Comparison of ENCODE assay signal across 32 cellular contexts in genomic region chr20:59000326-59000725, GRCh38. TPM values are rescaled to one million over a fixed set of nuclear protein-coding genes. Genes with fewer than 3 reads are reported as not detected.
"Had no signal": no experiment of that assay in that cellular context is flagged by ENCODE, and none has a peak within 500 bp of the region (broad histone marks: within the 10 kb centered on the region; RNA-seq: fewer than 3 reads in every experiment).

No MANE protein-coding gene starts in this region.

- H3K36me3 Mint-ChIP-seq: natural killer cell had no signal

- H3K27me3 Mint-ChIP-seq: stimulated activated naive CD8-positive, alpha-beta T cell treated with anti-CD3 and anti-CD28 coated beads, Interleukin-15, amount 100 ng/mL, for 72 hours had no signal

- H3K9me3 Mint-ChIP-seq: natural killer cell; neural crest cell; stimulated activated naive CD8-positive, alpha-beta T cell treated with anti-CD3 and anti-CD28 coated beads, Interleukin-15, amount 100 ng/mL, for 72 hours had no signal

- H3K4me3 ChIP-seq: colonic mucosa, esophagus muscularis mucosa, gastroesophageal sphincter, heart right ventricle, left ventricle myocardium inferior, lower lobe of right lung, psoas muscle, skin epidermis, spleen, suprapubic skin, transverse colon, vagina had no signal

- H3K4me3 Mint-ChIP-seq: natural killer cell; neural crest cell; stimulated activated naive CD8-positive, alpha-beta T cell treated with anti-CD3 and anti-CD28 coated beads, Interleukin-15, amount 100 ng/mL, for 72 hours had no signal

- H3K27ac Mint-ChIP-seq: natural killer cell; stimulated activated naive CD8-positive, alpha-beta T cell treated with anti-CD3 and anti-CD28 coated beads, Interleukin-15, amount 100 ng/mL, for 72 hours had no signal

- H3K27ac ChIP-seq: colonic mucosa, esophagus muscularis mucosa, foreskin keratinocyte, gastroesophageal sphincter, heart right ventricle, left ventricle myocardium inferior, lower lobe of right lung, psoas muscle, skin epidermis, suprapubic skin, transverse colon, vagina had no signal

- ATAC-seq: foreskin keratinocyte; gastroesophageal sphincter; heart right ventricle; left colon; lower lobe of right lung; natural killer cell; psoas muscle; right cardiac atrium; stimulated activated naive CD8-positive, alpha-beta T cell treated with anti-CD3 and anti-CD28 coated beads, Interleukin-15, amount 100 ng/mL, for 72 hours had no signal

- DNase-seq: colonic mucosa; dermis blood vessel endothelial cell; effector memory CD4-positive, alpha-beta T cell; foreskin keratinocyte; heart right ventricle; hippocampal formation; kidney glomerular epithelial cell; left colon; left ventricle myocardium inferior; lower lobe of right lung; natural killer cell; right cardiac atrium; spleen; stimulated activated CD4-positive, alpha-beta T cell treated with anti-CD3 and anti-CD28 coated beads, Interleukin-4, amount 100 ng/mL, for 4 hours; stimulated activated naive CD4-positive, alpha-beta T cell; stimulated activated naive CD8-positive, alpha-beta T cell treated with anti-CD3 and anti-CD28 coated beads, Interleukin-15, amount 100 ng/mL, for 72 hours; transverse colon had no signal

- FAIRE-seq: endothelial cell of umbilical vein, islet of Langerhans had no signal

- H3K4me1 ChIP-seq: foreskin keratinocyte had no signal

- H3K27me3 ChIP-seq: colonic mucosa, esophagus muscularis mucosa, foreskin keratinocyte, gastroesophageal sphincter, heart right ventricle, spleen, suprapubic skin, transverse colon, vagina had no signal

- H3K36me3 ChIP-seq: colonic mucosa had no signal

- H3K9me3 ChIP-seq: colonic mucosa, esophagus muscularis mucosa, gastroesophageal sphincter, heart right ventricle, left ventricle myocardium inferior, lower lobe of right lung, psoas muscle, spleen, suprapubic skin, transverse colon, vagina had no signal

RNA-seq across cellular contexts. Expression of gene TUBB1, which starts 18.9 kb away (rescaled TPM):
- total RNA-seq: chondrocyte, colonic mucosa, dermis blood vessel endothelial cell, endothelial cell of umbilical vein, epithelial cell of proximal tubule, foreskin keratinocyte, left colon, neural crest cell, osteocyte, renal cortical epithelial cell, transverse colon, ureter, vagina had no signal
- polyA plus RNA-seq: fibroblast of lung, foreskin keratinocyte had no signal
